12 cellular contexts compared by ENCODE assay signal in genomic region chr14:59585891-59586554, GRCh38. TPM values are rescaled to one million over a fixed set of nuclear protein-coding genes. Genes with fewer than 3 reads are reported as not detected.
DNase-seq lines count a peak whose midpoint lies in the region; ATAC-seq and TF ChIP-seq lines count a peak whose summit lies in the region.
"Had no signal": no experiment of that assay in that cellular context is flagged by ENCODE, and none has a peak within 500 bp of the region (broad histone marks: within the 10 kb centered on the region; RNA-seq: fewer than 3 reads in every experiment).

No MANE protein-coding gene starts in this region.

- WGBS in suprapubic skin: 73% methylated on average over 10 of the region's 10 CpGs
- 55 to 64% (median 58%) methylated on average over 10 of the region's 10 CpGs for WGBS in stomach, 5 donors

- H3K4me3 Mint-ChIP-seq in activated naive CD4-positive, alpha-beta T cell treated with anti-CD3 and anti-CD28 coated beads, Interleukin-2, amount 50 U/mL, for 24 hours: peak overlapping the region; percentile 78

- H3K4me1 ChIP-seq in RWPE2 (ENCODE audit: insufficient read depth, poor library complexity, severe bottlenecking): peaks cover 18% of the 10 kb centered on the region
- H3K4me1 ChIP-seq in suprapubic skin: no peaks in the 10 kb centered on the region
- peaks cover 0 to 9% (median 0%) of the 10 kb centered on the region in 4 donors for H3K4me1 ChIP-seq in stomach
- H3K4me1 ChIP-seq: Caco-2 had no signal

- peaks cover 13% of the 10 kb centered on the region for H3K4me1 Mint-ChIP-seq in activated naive CD4-positive, alpha-beta T cell treated with anti-CD3 and anti-CD28 coated beads, Interleukin-2, amount 50 U/mL, for 24 hours

- no peak overlapping the region for H3K27ac Mint-ChIP-seq in activated naive CD4-positive, alpha-beta T cell treated with anti-CD3 and anti-CD28 coated beads, Interleukin-2, amount 50 U/mL, for 24 hours

- no peak for DNase-seq in activated naive CD4-positive, alpha-beta T cell treated with anti-CD3 and anti-CD28 coated beads, Interleukin-2, amount 50 U/mL, for 16 hours
- DNase-seq in RWPE2 (ENCODE audit: low spot score) (no peak), suprapubic skin (ENCODE audit: low spot score in 2 of 2) (no peak), SHP77 treated with DMSO at 0.1 percent for 48 hours (lab: John Stamatoyannopoulos, UW) (no peak), stomach (no peak)
- DNase-seq: activated CD8-positive, alpha-beta memory T cell treated with anti-CD3 and anti-CD28 coated beads for 24 hours; Caco-2; NCI-H1417; PC-9 had no signal

- intact Hi-C loops in stomach (cut with DNase I; ENCODE audit: low total_unique reads): no loop called here

- no peak for TF ChIP-seq CTCF in RWPE2 (IDR thresholded peaks at IDR 0.05; ENCODE audit: poor library complexity, severe bottlenecking)
- TF ChIP-seq CTCF in suprapubic skin (IDR thresholded peaks at IDR 0.05): no peak
- TF ChIP-seq CTCF in stomach (IDR thresholded peaks at IDR 0.05): no peak

- no peaks in the 10 kb centered on the region for H3K27me3 Mint-ChIP-seq in activated naive CD4-positive, alpha-beta T cell treated with anti-CD3 and anti-CD28 coated beads, Interleukin-2, amount 50 U/mL, for 24 hours

- peak; percentile 87 for ATAC-seq in RWPE2 (ENCODE audit: low read depth)
- ATAC-seq in esophagus mucosa: peak; percentile 63
- ATAC-seq in GM21825 (IDR thresholded peaks at IDR 0.05; ENCODE audit: unreplicated experiment): no peak

- H3K36me3 Mint-ChIP-seq in activated naive CD4-positive, alpha-beta T cell treated with anti-CD3 and anti-CD28 coated beads, Interleukin-2, amount 50 U/mL, for 24 hours: no peaks in the 10 kb centered on the region

- TF ChIP-seq EP300 in suprapubic skin (IDR thresholded peaks at IDR 0.05): no peak
- no peak for TF ChIP-seq EP300 in stomach (IDR thresholded peaks at IDR 0.05)

- H3K9me3 ChIP-seq in RWPE2 (ENCODE audit: severe bottlenecking): no peaks in the 10 kb centered on the region
- no peaks in the 10 kb centered on the region for H3K9me3 ChIP-seq in suprapubic skin
- H3K9me3 ChIP-seq in stomach: no peaks in the 10 kb centered on the region
- H3K9me3 ChIP-seq: Caco-2 had no signal

- no peaks in the 10 kb centered on the region for H3K9me3 Mint-ChIP-seq in activated naive CD4-positive, alpha-beta T cell treated with anti-CD3 and anti-CD28 coated beads, Interleukin-2, amount 50 U/mL, for 24 hours

- H3K27ac ChIP-seq in RWPE2 (ENCODE audit: poor library complexity, severe bottlenecking) (peak overlapping the region; percentile 12), suprapubic skin (no peak overlapping the region), stomach (no peak overlapping the region)
- H3K27ac ChIP-seq: PC-9 had no signal

- H3K36me3 ChIP-seq in RWPE2 (ENCODE audit: low read depth) (no peaks in the 10 kb centered on the region), suprapubic skin (no peaks in the 10 kb centered on the region), stomach (no peaks in the 10 kb centered on the region)

- H3K4me3 ChIP-seq in RWPE2 (ENCODE audit: severe bottlenecking) (no peak overlapping the region), suprapubic skin (no peak overlapping the region), stomach (no peak overlapping the region)
- H3K4me3 ChIP-seq: PC-9 had no signal

- H3K27me3 ChIP-seq in RWPE2 (ENCODE audit: insufficient read depth, poor library complexity, severe bottlenecking): no peaks in the 10 kb centered on the region
- H3K27me3 ChIP-seq in suprapubic skin: no peaks in the 10 kb centered on the region
- H3K27me3 ChIP-seq in stomach: no peaks in the 10 kb centered on the region

- TF ChIP-seq POLR2A in suprapubic skin (IDR thresholded peaks at IDR 0.05) (no peak), stomach (IDR thresholded peaks at IDR 0.05) (no peak)

RNA-seq across cellular contexts. Expression of gene CCDC175, which starts 9.4 kb away (rescaled TPM):
- not detected for total RNA-seq in esophagus mucosa
- not detected for total RNA-seq in suprapubic skin
- total RNA-seq in stomach: not detected
- polyA plus RNA-seq in stomach: not detected
- total RNA-seq: Caco-2, PC-9 had no signal
